ENCODE assay signal across 8 cellular contexts in genomic region chr15:78131295-78132021, GRCh38. TPM values are rescaled to one million over a fixed set of nuclear protein-coding genes. Genes with fewer than 3 reads are reported as not detected.
DNase-seq lines count a peak whose midpoint lies in the region; ATAC-seq and TF ChIP-seq lines count a peak whose summit lies in the region.

Gene CIB2, minus strand, starts transcription at chr15:78131445. Its CDS starts 230 bp downstream, at chr15:78131215.

- peak; percentile 50 to 80 for DNase-seq in SHP77 (lab: John Stamatoyannopoulos, UW)
- DNase-seq in SHP77 treated with DMSO at 0.1 percent for 48 hours (lab: John Stamatoyannopoulos, UW) = no peak
- peak; percentile 87 for DNase-seq in NCI-H2227 (lab: John Stamatoyannopoulos, UW; ENCODE audit: unreplicated experiment)
- DNase-seq in activated CD4-positive, alpha-beta T cell treated with anti-CD3 and anti-CD28 coated beads for 36 hours = peak; percentile 86
- DNase-seq in choroid plexus epithelial cell (ENCODE audit: low read depth) = peak; percentile 46
- peak in 1 of 2 donors; percentile 80 for DNase-seq in left colon
- DNase-seq in stimulated activated CD4-positive, alpha-beta T cell treated with anti-CD3 and anti-CD28 coated beads, Interleukin-1b, Interleukin-23, amount 100 ng/mL, for 4 hours (ENCODE audit: low read depth in 2 of 2) = peak; percentile 68 to 76

- ATAC-seq in HG02970 (IDR thresholded peaks at IDR 0.05; ENCODE audit: low FRiP score, unreplicated experiment) = peak; percentile 77
- ATAC-seq in activated CD4-positive, alpha-beta T cell treated with anti-CD3 and anti-CD28 coated beads for 36 hours = peak; percentile 87
- peak; percentile 85 for ATAC-seq in left colon

- H3K9me3 Mint-ChIP-seq in activated CD4-positive, alpha-beta T cell treated with anti-CD3 and anti-CD28 coated beads for 36 hours (ENCODE audit: low read depth) = no peaks in the 10 kb centered on the region

- intact Hi-C loops in activated CD4-positive, alpha-beta T cell treated with anti-CD3 and anti-CD28 coated beads for 36 hours (cut with DNase I, micrococcal nuclease) = loop anchor here (1.0 to 2.0 kb wide), 6 partner anchors 18 to 307 kb away; partner anchors contain the start of genes IDH3A (in 2 of the 2), DNAJA4 (in 1 of the 2) and IREB2 (in 1 of the 2)
- intact Hi-C loops in left colon (cut with DNase I, micrococcal nuclease) = no loop called here

- H3K27ac Mint-ChIP-seq in activated CD4-positive, alpha-beta T cell treated with anti-CD3 and anti-CD28 coated beads for 36 hours = peak within 1 kb of the TSS; percentile 88

- H3K4me1 Mint-ChIP-seq in activated CD4-positive, alpha-beta T cell treated with anti-CD3 and anti-CD28 coated beads for 36 hours = peaks cover 20% of the 10 kb centered on the region

- CTCF ChIA-PET in activated CD4-positive, alpha-beta T cell treated with anti-CD3 and anti-CD28 coated beads for 36 hours (lab: Charles Lee) = interaction anchor here (0.6 to 4.5 kb wide), 18 partner anchors 14 to 186 kb away, joined by 3 to 47 read pairs (median 4); partner anchors contain the start of gene IDH3A

- POLR2A ChIA-PET in activated CD4-positive, alpha-beta T cell treated with anti-CD3 and anti-CD28 coated beads for 36 hours (lab: Charles Lee) = interaction anchor here (1.1 to 1.9 kb wide), 2 partner anchors 18 to 27 kb away, joined by 3 to 11 read pairs; partner anchors contain the start of gene IDH3A

- TF ChIP-seq CTCF in choroid plexus epithelial cell (conservative IDR thresholded peaks at IDR 0.05; ENCODE audit: low read depth, low read length) = peak; percentile 34

- peak within 1 kb of the TSS; percentile 82 for H3K4me3 Mint-ChIP-seq in activated CD4-positive, alpha-beta T cell treated with anti-CD3 and anti-CD28 coated beads for 36 hours

- no peaks in the 10 kb centered on the region for H3K27me3 Mint-ChIP-seq in activated CD4-positive, alpha-beta T cell treated with anti-CD3 and anti-CD28 coated beads for 36 hours

- H3K36me3 Mint-ChIP-seq in activated CD4-positive, alpha-beta T cell treated with anti-CD3 and anti-CD28 coated beads for 36 hours (ENCODE audit: low read depth) = no peaks in the 10 kb centered on the region

- peak within 1 kb of the TSS; percentile 70 for H3K4me3 ChIP-seq in choroid plexus epithelial cell (ENCODE audit: low read depth, low read length)

RNA-seq across cellular contexts. Expression of gene CIB2, which starts in this region (rescaled TPM):
- 1 to 10 TPM in 1 of 2 experiments, under 1 TPM in 1; 0.91 to 1.2 TPM for total RNA-seq in activated CD4-positive, alpha-beta T cell treated with anti-CD3 and anti-CD28 coated beads for 36 hours
- total RNA-seq in left colon = 10 to 100 TPM; 12.0 to 19.7 TPM

Comparison
In these comparisons a context has a peak if more than half of its experiments do, and no peak if none do; other contexts are left out.
1. RNA of gene CIB2 (total RNA-seq): 12.0 to 19.7 TPM in left colon; 0.91 to 1.2 TPM in activated CD4-positive, alpha-beta T cell treated with anti-CD3 and anti-CD28 coated beads for 36 hours; every median in the first group is over 4 times any median in the second.
2. intact Hi-C loops: an anchor here in activated CD4-positive, alpha-beta T cell treated with anti-CD3 and anti-CD28 coated beads for 36 hours (1.0 to 2.0 kb wide); none called in left colon.
3. Peak in every context shown above with its lines, with median percentiles within 50 percentile points of each other: ATAC-seq.